In the genomic region with DNA sequence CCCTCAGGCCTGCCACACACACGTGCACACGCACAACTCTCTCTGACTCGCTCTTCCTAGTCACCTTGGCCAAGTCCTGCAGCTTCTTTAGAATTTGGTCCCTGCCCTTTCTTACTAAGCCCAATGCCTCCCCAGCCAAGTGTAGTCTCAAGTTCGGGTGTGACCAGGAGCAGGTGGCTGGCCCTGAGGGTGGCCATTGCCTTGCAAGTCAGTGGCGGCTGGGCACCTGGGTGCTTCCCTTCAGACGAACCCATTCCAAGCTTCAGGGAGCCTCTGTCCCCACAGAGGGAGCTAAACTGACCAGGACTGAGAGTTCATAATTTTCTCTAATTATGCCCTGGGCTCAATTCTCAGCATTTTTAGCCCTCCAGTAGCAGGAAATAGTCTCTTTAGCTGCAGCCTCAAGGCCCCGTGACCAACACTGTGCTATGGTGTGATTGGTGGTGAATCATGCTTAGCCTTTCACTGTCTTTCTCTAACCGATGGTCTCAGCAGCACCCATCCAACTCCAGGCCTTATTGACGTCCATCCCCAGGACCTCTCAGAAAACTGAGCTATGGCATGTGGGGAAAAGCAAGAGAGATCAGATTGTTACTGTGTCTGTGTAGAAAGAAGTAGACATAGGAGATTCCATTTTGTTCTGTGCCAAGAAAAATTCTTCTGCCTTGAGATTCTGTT, we compare ENCODE assay signal across 20 cellular contexts. TPM values are rescaled to one million over a fixed set of nuclear protein-coding genes. Genes with fewer than 3 reads are reported as not detected.
DNase-seq lines count a peak whose midpoint lies in the region; ATAC-seq and TF ChIP-seq lines count a peak whose summit lies in the region.
"Had no signal": no experiment of that assay in that cellular context is flagged by ENCODE, and none has a peak within 500 bp of the region (broad histone marks: within the 10 kb centered on the region; RNA-seq: fewer than 3 reads in every experiment).

No MANE protein-coding gene starts in this region.

- BruUV-seq in Caco-2 (replicated peaks; lab: Mats Ljungman, UMichigan), result TSS peak; percentile 91

- intact Hi-C loops in Caco-2 (cut with micrococcal nuclease; ENCODE audit: unreplicated experiment), result no loop called here

- no peaks in the 10 kb centered on the region for H3K27me3 ChIP-seq in Caco-2 (replicated peaks; ENCODE audit: control insufficient read depth, insufficient read depth, low read length)
- H3K27me3 ChIP-seq: brain microvascular endothelial cell, dorsolateral prefrontal cortex, right lobe of liver, thyroid gland had no signal

- DNase-seq in Caco-2, result peak in 1 of 2 experiments; percentile 59
- peak; percentile 37 for DNase-seq in MV-4-11 (lab: John Stamatoyannopoulos, UW)
- peak; percentile 71 for DNase-seq in foreskin melanocyte
- no peak for DNase-seq in stimulated activated effector memory CD8-positive, alpha-beta T cell treated with anti-CD3 and anti-CD28 coated beads, Interleukin-12 subunit alpha, Interleukin-12 subunit beta, amount 100 ng/mL, for 72 hours (ENCODE audit: low spot score in 2 of 2)
- DNase-seq in G401 (ENCODE audit: low spot score), result no peak
- DNase-seq: activated CD4-positive, alpha-beta T cell treated with anti-CD3 and anti-CD28 coated beads, Interleukin-2, amount 10 ng/mL, durations not matched to agents 7 days and 5 days; activated T-cell treated with anti-CD3 and anti-CD28 coated beads for 4 hours; brain microvascular endothelial cell; dorsolateral prefrontal cortex; NCI-H187; OCI-M1; right lobe of liver; stimulated activated CD4-positive, alpha-beta T cell treated with anti-CD3 and anti-CD28 coated beads, Interleukin-4, amount 100 ng/mL, for 4 hours; thyroid gland had no signal

- in situ Hi-C loops in G401 (cut with HindIII; ENCODE audit: low sequenced_read_pairs), result no loop called here

- H3K27ac Mint-ChIP-seq in Caco-2 (ENCODE audit: unreplicated experiment) (peak overlapping the region; percentile 96), nephron (peak overlapping the region; percentile 89 to 94 (median 92))
- no peak overlapping the region for H3K27ac Mint-ChIP-seq in stimulated activated memory B cell treated with anti-CD40 and anti-IgM and Interleukin-4, amounts not matched to agents 10 μg/mL and 1 μg/mL and 100 μg/mL, for 72 hours
- H3K27ac Mint-ChIP-seq in stimulated activated effector memory CD8-positive, alpha-beta T cell treated with anti-CD3 and anti-CD28 coated beads, Interleukin-12 subunit alpha, Interleukin-12 subunit beta, amount 100 ng/mL, for 72 hours, result no peak overlapping the region
- H3K27ac Mint-ChIP-seq: activated CD4-positive, alpha-beta T cell treated with anti-CD3 and anti-CD28 coated beads, Interleukin-2, amount 10 ng/mL, durations not matched to agents 7 days and 5 days; activated naive CD4-positive, alpha-beta T cell treated with anti-CD3 and anti-CD28 coated beads, Interleukin-2, amount 50 U/mL, for 72 hours had no signal

- POLR2A ChIA-PET in Caco-2 (lab: Charles Lee), result interaction anchor here (0.5 to 1.0 kb wide), 3 partner anchors 32 to 70 kb away, joined by 3 to 4 read pairs (median 3); no protein-coding TSS in a partner anchor

- H3K9me3 Mint-ChIP-seq in Caco-2 (ENCODE audit: unreplicated experiment) (no peaks in the 10 kb centered on the region), nephron (no peaks in the 10 kb centered on the region)
- H3K9me3 Mint-ChIP-seq in stimulated activated memory B cell treated with anti-CD40 and anti-IgM and Interleukin-4, amounts not matched to agents 10 μg/mL and 1 μg/mL and 100 μg/mL, for 72 hours, result no peaks in the 10 kb centered on the region
- no peaks in the 10 kb centered on the region for H3K9me3 Mint-ChIP-seq in stimulated activated effector memory CD8-positive, alpha-beta T cell treated with anti-CD3 and anti-CD28 coated beads, Interleukin-12 subunit alpha, Interleukin-12 subunit beta, amount 100 ng/mL, for 72 hours
- H3K9me3 Mint-ChIP-seq: activated CD4-positive, alpha-beta T cell treated with anti-CD3 and anti-CD28 coated beads, Interleukin-2, amount 10 ng/mL, durations not matched to agents 7 days and 5 days; activated naive CD4-positive, alpha-beta T cell treated with anti-CD3 and anti-CD28 coated beads, Interleukin-2, amount 50 U/mL, for 72 hours; neural crest cell had no signal

- H3K4me3 Mint-ChIP-seq in Caco-2 (ENCODE audit: unreplicated experiment) (peak overlapping the region; percentile 56), nephron (no peak overlapping the region)
- H3K4me3 Mint-ChIP-seq in stimulated activated memory B cell treated with anti-CD40 and anti-IgM and Interleukin-4, amounts not matched to agents 10 μg/mL and 1 μg/mL and 100 μg/mL, for 72 hours, result no peak overlapping the region
- H3K4me3 Mint-ChIP-seq in stimulated activated effector memory CD8-positive, alpha-beta T cell treated with anti-CD3 and anti-CD28 coated beads, Interleukin-12 subunit alpha, Interleukin-12 subunit beta, amount 100 ng/mL, for 72 hours, result no peak overlapping the region
- H3K4me3 Mint-ChIP-seq: activated CD4-positive, alpha-beta T cell treated with anti-CD3 and anti-CD28 coated beads, Interleukin-2, amount 10 ng/mL, durations not matched to agents 7 days and 5 days; neural crest cell had no signal

- H3K9me3 ChIP-seq in Caco-2, result no peaks in the 10 kb centered on the region
- H3K9me3 ChIP-seq: right lobe of liver, thyroid gland had no signal

- no peak overlapping the region for H3K4me3 ChIP-seq in Caco-2 (ENCODE audit: low read depth, low read length)
- H3K4me3 ChIP-seq: dorsolateral prefrontal cortex, right lobe of liver, SK-N-MC, thyroid gland had no signal

- no peak for ATAC-seq in stimulated activated memory B cell treated with anti-CD40 and anti-IgM and Interleukin-4, amounts not matched to agents 10 μg/mL and 1 μg/mL and 100 μg/mL, for 72 hours
- no peak for ATAC-seq in stimulated activated effector memory CD8-positive, alpha-beta T cell treated with anti-CD3 and anti-CD28 coated beads, Interleukin-12 subunit alpha, Interleukin-12 subunit beta, amount 100 ng/mL, for 72 hours
- ATAC-seq in GM21423 (IDR thresholded peaks at IDR 0.05; ENCODE audit: unreplicated experiment), result no peak
- ATAC-seq: activated naive CD4-positive, alpha-beta T cell treated with anti-CD3 and anti-CD28 coated beads, Interleukin-2, amount 50 U/mL, for 72 hours had no signal

- peaks cover 67% of the 10 kb centered on the region for H3K4me1 ChIP-seq in Caco-2
- H3K4me1 ChIP-seq: right lobe of liver had no signal

- H3K27me3 Mint-ChIP-seq in Caco-2 (ENCODE audit: insufficient read depth, unreplicated experiment) (no peaks in the 10 kb centered on the region), nephron (ENCODE audit: low read depth) (peaks cover 20% of the 10 kb centered on the region)
- H3K27me3 Mint-ChIP-seq in stimulated activated memory B cell treated with anti-CD40 and anti-IgM and Interleukin-4, amounts not matched to agents 10 μg/mL and 1 μg/mL and 100 μg/mL, for 72 hours, result peaks cover 52% of the 10 kb centered on the region

- peaks cover 11% of the 10 kb centered on the region for H3K36me3 Mint-ChIP-seq in Caco-2 (ENCODE audit: insufficient read depth, unreplicated experiment)
- H3K36me3 Mint-ChIP-seq in nephron (ENCODE audit: low read depth), result no peaks in the 10 kb centered on the region
- H3K36me3 Mint-ChIP-seq in stimulated activated memory B cell treated with anti-CD40 and anti-IgM and Interleukin-4, amounts not matched to agents 10 μg/mL and 1 μg/mL and 100 μg/mL, for 72 hours, result no peaks in the 10 kb centered on the region
- H3K36me3 Mint-ChIP-seq in stimulated activated effector memory CD8-positive, alpha-beta T cell treated with anti-CD3 and anti-CD28 coated beads, Interleukin-12 subunit alpha, Interleukin-12 subunit beta, amount 100 ng/mL, for 72 hours, result no peaks in the 10 kb centered on the region
- H3K36me3 Mint-ChIP-seq: activated naive CD4-positive, alpha-beta T cell treated with anti-CD3 and anti-CD28 coated beads, Interleukin-2, amount 50 U/mL, for 72 hours had no signal

- H3K4me1 Mint-ChIP-seq in Caco-2 (ENCODE audit: low read depth, unreplicated experiment), result peaks cover 45% of the 10 kb centered on the region
- peaks cover 17% of the 10 kb centered on the region for H3K4me1 Mint-ChIP-seq in nephron
- peaks cover 5% of the 10 kb centered on the region for H3K4me1 Mint-ChIP-seq in stimulated activated memory B cell treated with anti-CD40 and anti-IgM and Interleukin-4, amounts not matched to agents 10 μg/mL and 1 μg/mL and 100 μg/mL, for 72 hours
- peaks cover 29% of the 10 kb centered on the region for H3K4me1 Mint-ChIP-seq in stimulated activated effector memory CD8-positive, alpha-beta T cell treated with anti-CD3 and anti-CD28 coated beads, Interleukin-12 subunit alpha, Interleukin-12 subunit beta, amount 100 ng/mL, for 72 hours

- TF ChIP-seq CTCF in Caco-2 (IDR thresholded peaks at IDR 0.05; ENCODE audit: insufficient read depth in 1 of 2, low read depth in 1 of 2, low read length in 1 of 2, severe bottlenecking in 1 of 2, unreplicated experiment in 1 of 2), result no peak
- no peak for TF ChIP-seq CTCF in nephron (IDR thresholded peaks at IDR 0.05; ENCODE audit: unreplicated experiment in 3 of 3)

- CTCF ChIA-PET in Caco-2 (lab: Charles Lee), result no interaction called here

- H3K36me3 ChIP-seq in Caco-2 (ENCODE audit: control insufficient read depth, insufficient read depth, low read length), result peaks cover 2% of the 10 kb centered on the region; the same call in 1 of the 2 replicates
- H3K36me3 ChIP-seq: brain microvascular endothelial cell, right lobe of liver, thyroid gland had no signal

RNA-seq across cellular contexts. Expression of a gene that starts 34.7 kb away (rescaled TPM):
- total RNA-seq in Caco-2 (2022), result not detected in 2 replicates
- not detected in 2 replicates for total RNA-seq in G401 (2014; rRNA removed; shearing (Covaris generic))
- total RNA-seq: activated CD4-positive, alpha-beta T cell treated with anti-CD3 and anti-CD28 coated beads, Interleukin-2, amount 10 ng/mL, durations not matched to agents 7 days and 5 days; activated naive CD4-positive, alpha-beta T cell treated with anti-CD3 and anti-CD28 coated beads, Interleukin-2, amount 50 U/mL, for 72 hours; neural crest cell; right lobe of liver; thyroid gland had no signal

Comparison
In these comparisons a context has a peak if more than half of its experiments do, and no peak if none do; other contexts are left out.
1. DNase-seq: peak in MV-4-11 (single experiment) and foreskin melanocyte (single experiment); none in stimulated activated effector memory CD8-positive, alpha-beta T cell treated with anti-CD3 and anti-CD28 coated beads, Interleukin-12 subunit alpha, Interleukin-12 subunit beta, amount 100 ng/mL, for 72 hours (0 of 2) and G401 (single experiment).
2. H3K27ac Mint-ChIP-seq: peak in Caco-2 (single experiment) and nephron (3 of 3); none in stimulated activated memory B cell treated with anti-CD40 and anti-IgM and Interleukin-4, amounts not matched to agents 10 μg/mL and 1 μg/mL and 100 μg/mL, for 72 hours (single experiment) and stimulated activated effector memory CD8-positive, alpha-beta T cell treated with anti-CD3 and anti-CD28 coated beads, Interleukin-12 subunit alpha, Interleukin-12 subunit beta, amount 100 ng/mL, for 72 hours (single experiment).